Comparison of ENCODE assay signal across 2 cellular contexts in genomic region chr19:38216785-38217746, GRCh38.
TF ChIP-seq lines count a peak whose summit lies in the region.

No MANE protein-coding gene starts in this region.

TF ChIP-seq in SK-N-SH, 30 proteins besides CTCF, POLR2A, EP300 and RAD21 (continued from another document):
- TF ChIP-seq REST (IDR thresholded peaks at IDR 0.05; ENCODE audit: low read depth, low read length) (no peak), GATA2 (CRISPR knock-in tag; IDR thresholded peaks at IDR 0.05) (no peak), CHD2 (IDR thresholded peaks at IDR 0.05; ENCODE audit: low read length, partially characterized antibody) (no peak), YY1 (IDR thresholded peaks at IDR 0.05; ENCODE audit: low read depth) (no peak), IRF3 (IDR thresholded peaks at IDR 0.05; ENCODE audit: low read depth, low read length) (no peak), ZBTB33 (IDR thresholded peaks at IDR 0.05; ENCODE audit: borderline replicate concordance, low read depth) (no peak)
TF ChIP-seq in SK-N-SH: peak in this region for 0.

TF ChIP-seq in SK-N-SH treated with all-trans-retinoic acid at 6 μM for 48 hours, 23 proteins besides CTCF, POLR2A, EP300 and RAD21 (continued from another document):
- TF ChIP-seq CSRNP3 (CRISPR knock-in tag; IDR thresholded peaks at IDR 0.05): no peak
- no peak for TF ChIP-seq RARB (CRISPR knock-in tag; IDR thresholded peaks at IDR 0.05)
- no peak for TF ChIP-seq CREB5 (CRISPR knock-in tag; IDR thresholded peaks at IDR 0.05; ENCODE audit: low read depth)
- no peak for TF ChIP-seq BACH2 (CRISPR knock-in tag; IDR thresholded peaks at IDR 0.05; ENCODE audit: borderline replicate concordance)
- TF ChIP-seq TCF4 (CRISPR knock-in tag; IDR thresholded peaks at IDR 0.05; ENCODE audit: borderline replicate concordance): no peak
- no peak for TF ChIP-seq ZNF565 (CRISPR knock-in tag; conservative IDR thresholded peaks at IDR 0.05; ENCODE audit: low read depth)
- no peak for TF ChIP-seq POU6F1 (CRISPR knock-in tag; IDR thresholded peaks at IDR 0.05; ENCODE audit: borderline replicate concordance, low read depth)
- no peak for TF ChIP-seq GLIS3 (CRISPR knock-in tag; IDR thresholded peaks at IDR 0.05)
- TF ChIP-seq OSR1 (CRISPR knock-in tag; IDR thresholded peaks at IDR 0.05): no peak
- no peak for TF ChIP-seq SNAI2 (CRISPR knock-in tag; IDR thresholded peaks at IDR 0.05)
